8 cellular contexts compared by ENCODE assay signal in the genomic region with DNA sequence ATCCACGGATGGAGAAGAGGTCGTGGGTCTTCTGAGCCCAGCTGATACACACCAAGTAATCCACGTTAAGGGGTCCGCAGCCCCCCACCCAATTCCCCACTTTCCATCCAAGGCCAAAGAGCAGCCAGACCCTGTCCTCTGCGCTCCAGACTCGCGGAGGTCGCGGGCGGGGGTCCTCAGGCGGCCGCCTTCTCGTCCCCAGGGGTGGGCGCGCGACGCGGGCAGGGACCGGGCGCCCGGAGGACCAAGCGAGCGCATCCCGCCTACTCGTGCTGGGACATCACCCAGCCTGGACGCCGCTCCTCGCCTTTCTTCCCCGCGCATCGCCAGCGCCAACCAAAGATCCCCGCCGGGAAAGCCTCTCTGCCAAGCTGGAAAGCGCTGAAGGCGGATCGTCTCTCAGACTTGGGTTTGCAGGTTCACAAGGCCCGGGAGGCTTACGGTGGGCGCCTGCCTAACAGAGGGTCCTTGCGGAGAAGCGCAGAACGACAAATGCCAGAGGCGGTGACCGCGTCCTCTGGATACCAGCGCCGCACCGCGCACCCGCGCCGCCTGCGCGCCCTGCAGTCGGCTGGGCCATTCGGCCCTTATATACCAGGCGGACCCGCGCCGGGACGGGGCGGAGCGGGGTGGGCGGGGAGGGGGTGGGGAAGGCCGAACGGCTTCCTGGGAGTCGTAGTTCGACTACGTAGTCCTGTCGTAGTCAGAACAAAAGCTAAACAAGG.
DNase-seq lines count a peak whose midpoint lies in the region; ATAC-seq, FAIRE-seq and TF ChIP-seq lines count a peak whose summit lies in the region.

No MANE protein-coding gene starts in this region.

- H3K4me1 ChIP-seq in A549 (peaks cover 28% of the 10 kb centered on the region), foreskin keratinocyte (peaks cover 13% of the 10 kb centered on the region)

- no peak for TF ChIP-seq CTCF in A549 (IDR thresholded peaks at IDR 0.05)
- TF ChIP-seq CTCF in foreskin keratinocyte (conservative IDR thresholded peaks at IDR 0.05): no peak
- peak; percentile 41 for TF ChIP-seq CTCF in neural cell (IDR thresholded peaks at IDR 0.05; ENCODE audit: poor library complexity, severe bottlenecking)

- CTCF ChIA-PET in A549 (lab: Yijun Ruan, JAX): interaction anchor here (0.8 to 17.5 kb wide), 13 partner anchors 11 to 597 kb away, joined by 3 to 334 read pairs (median 4); no protein-coding TSS in a partner anchor

- H3K4me3 ChIP-seq in A549 (peak overlapping the region; percentile 78), neural cell (ENCODE audit: low read length) (peak overlapping the region; percentile 97)

- TF ChIP-seq RAD21 in A549 (conservative IDR thresholded peaks at IDR 0.05 in 1 of 2, IDR thresholded peaks at IDR 0.05 in 1 of 2) (peak; percentile 28 to 67; a peak in 4 of 5 replicates), neural cell (conservative IDR thresholded peaks at IDR 0.05) (peak; percentile 55)

- DNase-seq in A549 (ENCODE audit: low read depth in 1 of 2, low spot score in 1 of 2): peak; percentile 90 to 97
- DNase-seq in NOMO-1 treated with DMSO at 0.1 percent for 48 hours (lab: John Stamatoyannopoulos, UW; ENCODE audit: unreplicated experiment): peak; percentile 39
- DNase-seq in activated effector memory CD4-positive, alpha-beta T cell treated with anti-CD3 and anti-CD28 coated beads, Interleukin-2, amount 50 U/mL, for 16 hours: peak; percentile 84
- peak; percentile 47 to 70 for DNase-seq in foreskin keratinocyte
- peak in 46 of 49 donors; percentile 17 to 89 (median 72) for DNase-seq in substantia nigra (lab: John Stamatoyannopoulos, UW)

- H3K27ac ChIP-seq in A549: peak overlapping the region; percentile 80 to 91
- peak overlapping the region; percentile 94 for H3K27ac ChIP-seq in foreskin keratinocyte
- peak overlapping the region; percentile 60 for H3K27ac ChIP-seq in neural cell (ENCODE audit: low read length)
- H3K27ac ChIP-seq in substantia nigra (ENCODE audit: low read depth, low read length, poor library complexity, severe bottlenecking): peak overlapping the region; percentile 49

- no peak for FAIRE-seq in A549 (lab: Jason Lieb, UNC)

- H3K27me3 ChIP-seq in foreskin keratinocyte (no peaks in the 10 kb centered on the region), neural cell (ENCODE audit: insufficient read depth, low read depth, low read length) (peaks cover 11% of the 10 kb centered on the region)

- 3% methylated on average over 32 of the region's 71 CpGs for WGBS in A549 (ENCODE audit: missing lambda C conversion rate)

- peak overlapping the region; percentile 95 for H3K4me2 ChIP-seq in A549
- peak overlapping the region; percentile 83 for H3K4me2 ChIP-seq in neural cell (ENCODE audit: low read length)

- peak overlapping the region; percentile 72 for H3K9ac ChIP-seq in neural cell (ENCODE audit: low read length)

- POLR2A ChIA-PET in A549 (lab: Yijun Ruan, JAX): interaction anchor here (0.5 to 3.0 kb wide), 59 partner anchors 8 to 1859 kb away, joined by 3 to 177 read pairs (median 5); a partner anchor contains a TSS

- H3K9me3 ChIP-seq in A549 (no peaks in the 10 kb centered on the region), neural cell (ENCODE audit: low read length) (no peaks in the 10 kb centered on the region)

- TF ChIP-seq POLR2A in A549 (IDR thresholded peaks at IDR 0.05; ENCODE audit: low read length) (peak; percentile 100), GM18526 (IDR thresholded peaks at IDR 0.05; ENCODE audit: extremely low read depth, insufficient read length) (peak; percentile 100)

- H4K20me1 ChIP-seq in neural cell (ENCODE audit: insufficient read depth): no peaks in the 10 kb centered on the region

- no peaks in the 10 kb centered on the region for H3K79me2 ChIP-seq in neural cell (replicated peaks; ENCODE audit: insufficient read depth, low read length)

- TF ChIP-seq EP300 in A549 (IDR thresholded peaks at IDR 0.05): no peak
- TF ChIP-seq EP300 in neural cell (conservative IDR thresholded peaks at IDR 0.05; ENCODE audit: poor library complexity, severe bottlenecking): peak; percentile 41

- no peaks in the 10 kb centered on the region for H3K36me3 ChIP-seq in neural cell (ENCODE audit: insufficient read depth, low read length)

- H3F3A ChIP-seq in neural cell (ENCODE audit: insufficient read depth, low read length, poor library complexity, severe bottlenecking): no peaks in the 10 kb centered on the region

- ATAC-seq in A549 (peak; percentile 72 to 86), HG03280 (IDR thresholded peaks at IDR 0.05; ENCODE audit: unreplicated experiment) (peak; percentile 71), foreskin keratinocyte (peak; percentile 54)

- H2AFZ ChIP-seq in neural cell (ENCODE audit: low read depth, low read length): peak overlapping the region; percentile 34

- no peaks in the 10 kb centered on the region for H3K9me2 ChIP-seq in neural cell (ENCODE audit: insufficient read depth, low read length)

TF ChIP-seq in A549, 52 proteins besides CTCF, POLR2A, EP300 and RAD21 (continues in another document):
- TF ChIP-seq, protein P1, sequence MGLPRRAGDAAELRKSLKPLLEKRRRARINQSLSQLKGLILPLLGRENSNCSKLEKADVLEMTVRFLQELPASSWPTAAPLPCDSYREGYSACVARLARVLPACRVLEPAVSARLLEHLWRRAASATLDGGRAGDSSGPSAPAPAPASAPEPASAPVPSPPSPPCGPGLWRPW (IDR thresholded peaks at IDR 0.05): no peak
- peak; percentile 93 to 99 for TF ChIP-seq JUN (IDR thresholded peaks at IDR 0.05)
- TF ChIP-seq PHF8 (IDR thresholded peaks at IDR 0.05; ENCODE audit: borderline replicate concordance, low read depth): peak; percentile 99
- TF ChIP-seq MAZ (IDR thresholded peaks at IDR 0.05; ENCODE audit: borderline replicate concordance, low read depth, low read length): no peak
- peak; percentile 55 for TF ChIP-seq SMC3 (IDR thresholded peaks at IDR 0.05)
- TF ChIP-seq, protein P2, sequence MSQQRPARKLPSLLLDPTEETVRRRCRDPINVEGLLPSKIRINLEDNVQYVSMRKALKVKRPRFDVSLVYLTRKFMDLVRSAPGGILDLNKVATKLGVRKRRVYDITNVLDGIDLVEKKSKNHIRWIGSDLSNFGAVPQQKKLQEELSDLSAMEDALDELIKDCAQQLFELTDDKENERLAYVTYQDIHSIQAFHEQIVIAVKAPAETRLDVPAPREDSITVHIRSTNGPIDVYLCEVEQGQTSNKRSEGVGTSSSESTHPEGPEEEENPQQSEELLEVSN (IDR thresholded peaks at IDR 0.05; ENCODE audit: borderline replicate concordance, low read depth): 0 out of 2 replicates have a peak, but pooled peaks have one; percentile 14
- no peak for TF ChIP-seq ESRRA (IDR thresholded peaks at IDR 0.05; ENCODE audit: borderline replicate concordance, low read length)
- no peak for TF ChIP-seq RFX5 (IDR thresholded peaks at IDR 0.05)
- TF ChIP-seq, protein P3, sequence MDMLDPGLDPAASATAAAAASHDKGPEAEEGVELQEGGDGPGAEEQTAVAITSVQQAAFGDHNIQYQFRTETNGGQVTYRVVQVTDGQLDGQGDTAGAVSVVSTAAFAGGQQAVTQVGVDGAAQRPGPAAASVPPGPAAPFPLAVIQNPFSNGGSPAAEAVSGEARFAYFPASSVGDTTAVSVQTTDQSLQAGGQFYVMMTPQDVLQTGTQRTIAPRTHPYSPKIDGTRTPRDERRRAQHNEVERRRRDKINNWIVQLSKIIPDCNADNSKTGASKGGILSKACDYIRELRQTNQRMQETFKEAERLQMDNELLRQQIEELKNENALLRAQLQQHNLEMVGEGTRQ (IDR thresholded peaks at IDR 0.05): no peak; the same call in 1 of the 2 replicates
- TF ChIP-seq BHLHE40 (IDR thresholded peaks at IDR 0.05; ENCODE audit: low read depth, low read length): no peak

TF ChIP-seq in neural cell, 6 proteins besides CTCF, POLR2A, EP300 and RAD21:
- no peak for TF ChIP-seq EZH2 (IDR thresholded peaks at IDR 0.05; ENCODE audit: borderline replicate concordance, insufficient read depth, low read length, poor library complexity, severe bottlenecking)
- TF ChIP-seq, protein P4, sequence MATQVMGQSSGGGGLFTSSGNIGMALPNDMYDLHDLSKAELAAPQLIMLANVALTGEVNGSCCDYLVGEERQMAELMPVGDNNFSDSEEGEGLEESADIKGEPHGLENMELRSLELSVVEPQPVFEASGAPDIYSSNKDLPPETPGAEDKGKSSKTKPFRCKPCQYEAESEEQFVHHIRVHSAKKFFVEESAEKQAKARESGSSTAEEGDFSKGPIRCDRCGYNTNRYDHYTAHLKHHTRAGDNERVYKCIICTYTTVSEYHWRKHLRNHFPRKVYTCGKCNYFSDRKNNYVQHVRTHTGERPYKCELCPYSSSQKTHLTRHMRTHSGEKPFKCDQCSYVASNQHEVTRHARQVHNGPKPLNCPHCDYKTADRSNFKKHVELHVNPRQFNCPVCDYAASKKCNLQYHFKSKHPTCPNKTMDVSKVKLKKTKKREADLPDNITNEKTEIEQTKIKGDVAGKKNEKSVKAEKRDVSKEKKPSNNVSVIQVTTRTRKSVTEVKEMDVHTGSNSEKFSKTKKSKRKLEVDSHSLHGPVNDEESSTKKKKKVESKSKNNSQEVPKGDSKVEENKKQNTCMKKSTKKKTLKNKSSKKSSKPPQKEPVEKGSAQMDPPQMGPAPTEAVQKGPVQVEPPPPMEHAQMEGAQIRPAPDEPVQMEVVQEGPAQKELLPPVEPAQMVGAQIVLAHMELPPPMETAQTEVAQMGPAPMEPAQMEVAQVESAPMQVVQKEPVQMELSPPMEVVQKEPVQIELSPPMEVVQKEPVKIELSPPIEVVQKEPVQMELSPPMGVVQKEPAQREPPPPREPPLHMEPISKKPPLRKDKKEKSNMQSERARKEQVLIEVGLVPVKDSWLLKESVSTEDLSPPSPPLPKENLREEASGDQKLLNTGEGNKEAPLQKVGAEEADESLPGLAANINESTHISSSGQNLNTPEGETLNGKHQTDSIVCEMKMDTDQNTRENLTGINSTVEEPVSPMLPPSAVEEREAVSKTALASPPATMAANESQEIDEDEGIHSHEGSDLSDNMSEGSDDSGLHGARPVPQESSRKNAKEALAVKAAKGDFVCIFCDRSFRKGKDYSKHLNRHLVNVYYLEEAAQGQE (IDR thresholded peaks at IDR 0.05; ENCODE audit: borderline replicate concordance): peak; percentile 69
- TF ChIP-seq SMC3 (conservative IDR thresholded peaks at IDR 0.05; ENCODE audit: poor library complexity): peak; percentile 45
- TF ChIP-seq MXI1 (conservative IDR thresholded peaks at IDR 0.05; ENCODE audit: poor library complexity, severe bottlenecking): peak; percentile 72
- TF ChIP-seq TAF1 (IDR thresholded peaks at IDR 0.05; ENCODE audit: low read depth): peak; percentile 88
- TF ChIP-seq POLR2AphosphoS5 (IDR thresholded peaks at IDR 0.05): peak; percentile 96

Comparison
In these comparisons a context has a peak if more than half of its experiments do, and no peak if none do; other contexts are left out.
1. Peak in every context shown above with its lines: DNase-seq, ATAC-seq, H3K4me3 ChIP-seq and H3K27ac ChIP-seq.
2. DNase-seq: peak in every context shown above with its lines; median percentile 94 in A549; 84 in activated effector memory CD4-positive, alpha-beta T cell treated with anti-CD3 and anti-CD28 coated beads, Interleukin-2, amount 50 U/mL, for 16 hours; 72 in substantia nigra; 58 in foreskin keratinocyte; 39 in NOMO-1 treated with DMSO at 0.1 percent for 48 hours.